1 cellular context compared by ENCODE assay signal in genomic region chr10:125772112-125772863, GRCh38.
TF ChIP-seq lines count a peak whose summit lies in the region.

No MANE protein-coding gene starts in this region.

TF ChIP-seq in K562, 482 proteins besides CTCF, POLR2A, EP300 and RAD21:
- no peak for TF ChIP-seq SMAD2 (IDR thresholded peaks at IDR 0.05; ENCODE audit: low read depth, low read length)
- no peak for TF ChIP-seq TBP (optimal IDR thresholded peaks at IDR 0.05; ENCODE audit: low read depth, low read length)
- no peak for TF ChIP-seq XRCC4 (IDR thresholded peaks at IDR 0.05; ENCODE audit: extremely low read depth, insufficient read depth, insufficient read length)
- no peak for TF ChIP-seq SOX6 (IDR thresholded peaks at IDR 0.05)
- TF ChIP-seq L3MBTL2 (IDR thresholded peaks at IDR 0.05), result no peak
- no peak for TF ChIP-seq KDM1A (IDR thresholded peaks at IDR 0.05)
- no peak for TF ChIP-seq CEBPZ (IDR thresholded peaks at IDR 0.05; ENCODE audit: borderline replicate concordance, low read depth, low read length)
- no peak for TF ChIP-seq HDAC2 (IDR thresholded peaks at IDR 0.05)
- TF ChIP-seq ZBTB7A (IDR thresholded peaks at IDR 0.05; ENCODE audit: borderline replicate concordance, control insufficient read depth, low read depth, low read length), result no peak
- no peak for TF ChIP-seq ZNF609 (CRISPR knock-in tag; IDR thresholded peaks at IDR 0.05; ENCODE audit: borderline replicate concordance)
- TF ChIP-seq ZNF41 (CRISPR knock-in tag; conservative IDR thresholded peaks at IDR 0.05), result no peak
- TF ChIP-seq RCOR1 (IDR thresholded peaks at IDR 0.05; ENCODE audit: borderline replicate concordance in 1 of 2, low read depth in 2 of 2, low read length in 2 of 2), result no peak
